In genomic region chr12:33044447-33044846, GRCh38 we compare ENCODE assay signal across 31 cellular contexts.
"Had no signal": no experiment of that assay in that cellular context is flagged by ENCODE, and none has a peak within 500 bp of the region (broad histone marks: within the 10 kb centered on the region; RNA-seq: fewer than 3 reads in every experiment).

No MANE protein-coding gene starts in this region.

- H3K27me3 Mint-ChIP-seq: activated CD4-positive, alpha-beta memory T cell treated with anti-CD3 and anti-CD28 coated beads, Interleukin-2, amount 10 ng/mL, durations not matched to agents 7 days and 5 days; activated CD4-positive, alpha-beta T cell treated with anti-CD3 and anti-CD28 coated beads, Interleukin-2, amount 10 ng/mL, durations not matched to agents 7 days and 5 days; activated naive CD4-positive, alpha-beta T cell treated with anti-CD3 and anti-CD28 coated beads, Interleukin-2, amount 10 ng/mL, durations not matched to agents 7 days and 5 days; activated naive CD8-positive, alpha-beta T cell treated with anti-CD3 and anti-CD28 coated beads, Interleukin-2, amount 10 ng/mL, durations not matched to agents 7 days and 5 days; brain; central memory CD8-positive, alpha-beta T cell; dendritic cell treated with granulocyte-macrophage colony-stimulating factor and Interleukin-4, amounts not matched to agents 40 ng/mL and 50 ng/mL, for 4 days; T-helper 17 cell had no signal

- DNase-seq: activated CD4-positive, alpha-beta memory T cell treated with anti-CD3 and anti-CD28 coated beads, Interleukin-2, amount 10 ng/mL, durations not matched to agents 7 days and 5 days; activated CD4-positive, alpha-beta T cell treated with anti-CD3 and anti-CD28 coated beads for 4 hours; activated CD4-positive, alpha-beta T cell treated with anti-CD3 and anti-CD28 coated beads, Interleukin-2, amount 10 ng/mL, durations not matched to agents 7 days and 5 days; activated CD4-positive, alpha-beta T cell treated with anti-CD3 and anti-CD28 coated beads, Interleukin-2, amount 50 U/mL, for 4 hours; activated CD4-positive, CD25-positive, alpha-beta regulatory T cell; activated CD4-positive, CD25-positive, alpha-beta regulatory T cell treated with anti-CD3 and anti-CD28 coated beads, Interleukin-2, amount 50 U/mL, for 72 hours; activated CD8-positive, alpha-beta memory T cell treated with anti-CD3 and anti-CD28 coated beads, Interleukin-2, amount 50 U/mL, for 48 hours; activated gamma-delta T cell; activated naive CD4-positive, alpha-beta T cell; activated naive CD4-positive, alpha-beta T cell treated with anti-CD3 and anti-CD28 coated beads, Interleukin-2, amount 10 ng/mL, durations not matched to agents 7 days and 5 days; activated naive CD8-positive, alpha-beta T cell treated with anti-CD3 and anti-CD28 coated beads, Interleukin-2, amount 10 ng/mL, durations not matched to agents 7 days and 5 days; activated T-cell treated with anti-CD3 and anti-CD28 coated beads for 4 hours; activated T-cell treated with anti-CD3 and anti-CD28 coated beads, Interleukin-2, amount 50 U/mL, for 24 hours; activated T-cell treated with anti-CD3 and anti-CD28 coated beads, Interleukin-2, amount 50 U/mL, for 72 hours; dorsolateral prefrontal cortex; effector memory CD4-positive, alpha-beta T cell; endodermal cell; esophagus squamous epithelium; head of caudate nucleus; T-helper 1 cell; T-helper 17 cell; T1000 had no signal

- H3K4me1 ChIP-seq: ascending aorta, breast epithelium, esophagus squamous epithelium had no signal

- H3K4me1 Mint-ChIP-seq: activated CD4-positive, alpha-beta memory T cell treated with anti-CD3 and anti-CD28 coated beads, Interleukin-2, amount 10 ng/mL, durations not matched to agents 7 days and 5 days; activated CD4-positive, alpha-beta T cell treated with anti-CD3 and anti-CD28 coated beads, Interleukin-2, amount 10 ng/mL, durations not matched to agents 7 days and 5 days; activated naive CD4-positive, alpha-beta T cell treated with anti-CD3 and anti-CD28 coated beads, Interleukin-2, amount 10 ng/mL, durations not matched to agents 7 days and 5 days; activated naive CD8-positive, alpha-beta T cell treated with anti-CD3 and anti-CD28 coated beads, Interleukin-2, amount 10 ng/mL, durations not matched to agents 7 days and 5 days; central memory CD8-positive, alpha-beta T cell; T-helper 17 cell had no signal

- H3K4me3 ChIP-seq: ascending aorta, breast epithelium, coronary artery, dorsolateral prefrontal cortex, esophagus squamous epithelium had no signal

- H3K36me3 ChIP-seq: ascending aorta, breast epithelium, esophagus squamous epithelium had no signal

- H3K27ac ChIP-seq: ascending aorta, breast epithelium, coronary artery, dorsolateral prefrontal cortex, epithelial cell of prostate, esophagus squamous epithelium had no signal

- ATAC-seq: activated naive CD4-positive, alpha-beta T cell treated with anti-CD3 and anti-CD28 coated beads, Interleukin-2, amount 50 U/mL, for 72 hours; activated T-cell treated with anti-CD3 and anti-CD28 coated beads, Interleukin-2, amount 50 U/mL, for 72 hours; T-helper 17 cell had no signal

- H3K4me3 Mint-ChIP-seq: activated CD4-positive, alpha-beta memory T cell treated with anti-CD3 and anti-CD28 coated beads, Interleukin-2, amount 10 ng/mL, durations not matched to agents 7 days and 5 days; activated CD4-positive, alpha-beta T cell treated with anti-CD3 and anti-CD28 coated beads, Interleukin-2, amount 10 ng/mL, durations not matched to agents 7 days and 5 days; activated naive CD4-positive, alpha-beta T cell treated with anti-CD3 and anti-CD28 coated beads, Interleukin-2, amount 10 ng/mL, durations not matched to agents 7 days and 5 days; activated naive CD8-positive, alpha-beta T cell treated with anti-CD3 and anti-CD28 coated beads, Interleukin-2, amount 10 ng/mL, durations not matched to agents 7 days and 5 days; activated T-cell treated with anti-CD3 and anti-CD28 coated beads, Interleukin-2, amount 50 U/mL, for 24 hours; activated T-cell treated with anti-CD3 and anti-CD28 coated beads, Interleukin-2, amount 50 U/mL, for 72 hours; brain; central memory CD8-positive, alpha-beta T cell; dendritic cell treated with granulocyte-macrophage colony-stimulating factor and Interleukin-4, amounts not matched to agents 40 ng/mL and 50 ng/mL, for 4 days; endodermal cell; T-helper 17 cell; T-helper 2 cell treated with Interferon-gamma antibody and Interleukin-4, amounts not matched to agents 5 μg/mL and 100 μg/mL, for 36 hours had no signal

- H3K27ac Mint-ChIP-seq: activated CD4-positive, alpha-beta memory T cell treated with anti-CD3 and anti-CD28 coated beads, Interleukin-2, amount 10 ng/mL, durations not matched to agents 7 days and 5 days; activated CD4-positive, alpha-beta T cell treated with anti-CD3 and anti-CD28 coated beads, Interleukin-2, amount 10 ng/mL, durations not matched to agents 7 days and 5 days; activated naive CD4-positive, alpha-beta T cell treated with anti-CD3 and anti-CD28 coated beads, Interleukin-2, amount 10 ng/mL, durations not matched to agents 7 days and 5 days; activated naive CD4-positive, alpha-beta T cell treated with anti-CD3 and anti-CD28 coated beads, Interleukin-2, amount 50 U/mL, for 72 hours; activated naive CD8-positive, alpha-beta T cell treated with anti-CD3 and anti-CD28 coated beads, Interleukin-2, amount 10 ng/mL, durations not matched to agents 7 days and 5 days; activated T-cell treated with anti-CD3 and anti-CD28 coated beads, Interleukin-2, amount 50 U/mL, for 24 hours; activated T-cell treated with anti-CD3 and anti-CD28 coated beads, Interleukin-2, amount 50 U/mL, for 72 hours; dendritic cell treated with granulocyte-macrophage colony-stimulating factor and Interleukin-4, amounts not matched to agents 40 ng/mL and 50 ng/mL, for 4 days; endodermal cell; T-helper 17 cell; T-helper 2 cell treated with Interferon-gamma antibody and Interleukin-4, amounts not matched to agents 5 μg/mL and 100 μg/mL, for 36 hours had no signal

- H3K36me3 Mint-ChIP-seq: activated naive CD4-positive, alpha-beta T cell treated with anti-CD3 and anti-CD28 coated beads, Interleukin-2, amount 10 ng/mL, durations not matched to agents 7 days and 5 days; activated naive CD4-positive, alpha-beta T cell treated with anti-CD3 and anti-CD28 coated beads, Interleukin-2, amount 50 U/mL, for 72 hours; activated naive CD8-positive, alpha-beta T cell treated with anti-CD3 and anti-CD28 coated beads, Interleukin-2, amount 10 ng/mL, durations not matched to agents 7 days and 5 days; brain had no signal

- H3K27me3 ChIP-seq: ascending aorta, breast epithelium, esophagus squamous epithelium had no signal

- H3K9me3 Mint-ChIP-seq: activated CD4-positive, alpha-beta memory T cell treated with anti-CD3 and anti-CD28 coated beads, Interleukin-2, amount 10 ng/mL, durations not matched to agents 7 days and 5 days; activated CD4-positive, alpha-beta T cell treated with anti-CD3 and anti-CD28 coated beads, Interleukin-2, amount 10 ng/mL, durations not matched to agents 7 days and 5 days; T-helper 2 cell treated with Interferon-gamma antibody and Interleukin-4, amounts not matched to agents 5 μg/mL and 100 μg/mL, for 36 hours had no signal

- H3K9me3 ChIP-seq: ascending aorta, esophagus squamous epithelium had no signal
